8 cellular contexts compared by ENCODE assay signal in the genomic region with DNA sequence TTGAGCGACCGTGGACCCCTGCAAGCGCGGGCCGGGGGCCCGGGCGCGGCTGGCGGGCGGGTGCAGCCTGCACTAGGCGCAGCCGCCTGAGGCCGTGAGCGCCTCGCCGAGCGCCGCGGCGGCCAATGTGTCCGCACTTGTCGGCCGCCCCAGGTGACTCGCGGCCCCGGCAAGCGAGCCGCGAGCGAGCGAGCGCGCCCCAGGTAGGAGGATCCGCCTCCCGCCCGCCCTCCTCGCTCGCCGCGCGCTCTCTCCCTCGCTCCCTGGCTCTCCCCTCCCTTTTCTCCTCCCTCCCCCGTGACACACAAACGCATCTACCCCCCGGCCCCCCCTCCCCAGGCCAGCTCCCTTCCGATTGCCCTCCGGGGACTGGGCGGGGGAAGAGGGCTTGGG. TPM values are rescaled to one million over a fixed set of nuclear protein-coding genes. Genes with fewer than 3 reads are reported as not detected.
DNase-seq lines count a peak whose midpoint lies in the region; ATAC-seq, FAIRE-seq and TF ChIP-seq lines count a peak whose summit lies in the region.
"Had no signal": no experiment of that assay in that cellular context is flagged by ENCODE, and none has a peak within 500 bp of the region (broad histone marks: within the 10 kb centered on the region; RNA-seq: fewer than 3 reads in every experiment).

A gene (minus strand): TSS at position 160 of the 393 bp plus-strand sequence. CDS start 408 bp downstream, outside the sequence.

- H3K4me3 ChIP-seq in H1 (ENCODE audit: extremely low read depth in 1 of 4, insufficient read depth in 2 of 4, low read depth in 3 of 4, low read length in 4 of 4) (peak within 1 kb of the TSS; percentile 14 to 63 (median 44)), prostate gland (peak within 1 kb of the TSS; percentile 33 to 39), aorta (ENCODE audit: low read length in 2 of 2) (peak within 1 kb of the TSS in 1 of 2 donors; percentile 17)

- H3K36me3 ChIP-seq in H1 (ENCODE audit: control insufficient read depth in 2 of 4, insufficient read depth in 4 of 4, low read length in 3 of 4) (peaks cover 0 to 17% (median 0%) of the 10 kb centered on the region in 4 experiments; a peak in 4 of 8 replicates), prostate gland (no peaks in the 10 kb centered on the region), aorta (ENCODE audit: control insufficient read depth in 1 of 2, insufficient read depth in 2 of 2, low read length in 1 of 2) (no peaks in the 10 kb centered on the region)

- no peak within 1 kb of the TSS for H4K91ac ChIP-seq in H1 (replicated peaks; ENCODE audit: insufficient read length, low read length)

- CTCF ChIA-PET in H1 (lab: Charles Lee; ENCODE audit: partially characterized antibody), result interaction anchor here (1.2 kb wide), 1 partner anchor 94 kb away, joined by 3 read pairs; no protein-coding TSS in a partner anchor

- H2BK15ac ChIP-seq in H1 (ENCODE audit: low read length), result peak within 1 kb of the TSS; percentile 61; the same call in 1 of the 2 replicates

- peak within 1 kb of the TSS; percentile 52; the same call in 1 of the 2 replicates for H2BK5ac ChIP-seq in H1 (ENCODE audit: low read depth, low read length)

- peaks cover 64 to 79% (median 76%) of the 10 kb centered on the region in 4 experiments for H3K27me3 ChIP-seq in H1 (replicated peaks in 1 of 4; ENCODE audit: control insufficient read depth in 3 of 4, extremely low read depth in 1 of 4, insufficient read depth in 3 of 4, low read length in 3 of 4)
- H3K27me3 ChIP-seq in prostate gland (replicated peaks; ENCODE audit: insufficient read depth), result no peaks in the 10 kb centered on the region
- H3K27me3 ChIP-seq in aorta (ENCODE audit: control insufficient read depth in 1 of 2, insufficient read depth in 2 of 2, low read length in 1 of 2), result no peaks in the 10 kb centered on the region

- H2AFZ ChIP-seq in H1 (ENCODE audit: low read length), result no peak within 1 kb of the TSS

- H3K14ac ChIP-seq in H1 (ENCODE audit: insufficient read length), result no peak within 1 kb of the TSS

- H3K79me1 ChIP-seq in H1 (ENCODE audit: low read depth, low read length), result no peaks in the 10 kb centered on the region

- 2% methylated on average over 11 of the region's 48 CpGs; no CpG with 5 or more reads in 1 of the 2 experiments for whole genome bisulfite sequencing in H1 (ENCODE audit: extremely low coverage in 1 of 2, insufficient coverage in 1 of 2, insufficient read length in 1 of 2, insufficient replicate concordance in 2 of 2, low coverage in 1 of 2, low lambda C conversion rate in 2 of 2, missing lambda C conversion rate in 1 of 2), 2 experiments
- WGBS in prostate gland, result 2% methylated on average over 27 of the region's 48 CpGs
- 0 to 1% methylated on average over 3 to 48 of the region's 48 CpGs for WGBS in aorta, 2 donors

- intact Hi-C loops in prostate gland (cut with DNase I), result no loop called here
- intact Hi-C loops in aorta (cut with DNase I), result no loop called here

- H3K4ac ChIP-seq in H1 (replicated peaks; ENCODE audit: insufficient read length, low read depth, low read length), result peak within 1 kb of the TSS; percentile 85

- peak within 1 kb of the TSS; percentile 71 for H3K18ac ChIP-seq in H1 (ENCODE audit: extremely low read depth, low read length)

- H3K79me2 ChIP-seq in H1 (ENCODE audit: control insufficient read depth in 1 of 2, insufficient read depth in 2 of 2, low read length in 2 of 2), result peaks cover 0 to 6% of the 10 kb centered on the region in 2 experiments; a peak in 1 of 4 replicates

- no peak for ATAC-seq in aorta (ENCODE audit: low FRiP score)
- no peak for ATAC-seq in left lobe of liver
- no peak for ATAC-seq in HG03469 (IDR thresholded peaks at IDR 0.05; ENCODE audit: unreplicated experiment)

- peaks cover 24% of the 10 kb centered on the region for H3K23me2 ChIP-seq in H1 (ENCODE audit: low read depth, low read length)

- H2AK5ac ChIP-seq in H1 (ENCODE audit: low read depth, low read length), result no peak within 1 kb of the TSS

- no peak for FAIRE-seq in H1 (lab: Jason Lieb, UNC)

- H3K23ac ChIP-seq in H1 (ENCODE audit: insufficient read length), result no peak within 1 kb of the TSS

- H2BK20ac ChIP-seq in H1 (ENCODE audit: low read length), result no peak within 1 kb of the TSS

- H4K20me1 ChIP-seq in H1 (replicated peaks in 1 of 2; ENCODE audit: control insufficient read depth in 1 of 2, insufficient read depth in 2 of 2, low read length in 2 of 2), result peaks cover 2 to 38% of the 10 kb centered on the region in 2 experiments

- peak; percentile 51 for DNase-seq in GM10266 (ENCODE audit: extremely low spot score)
- DNase-seq in NCI-H2196 treated with DMSO at 0.1 percent for 48 hours (lab: John Stamatoyannopoulos, UW; ENCODE audit: unreplicated experiment), result peak; percentile 82
- DNase-seq in H1 (ENCODE audit: low read depth in 1 of 2, low spot score in 2 of 2), result no peak
- DNase-seq in prostate gland (ENCODE audit: low spot score), result peak; percentile 58
- no peak for DNase-seq in aorta
- DNase-seq in left lobe of liver (ENCODE audit: low spot score), result no peak

- no peak within 1 kb of the TSS for H3K56ac ChIP-seq in H1 (replicated peaks; ENCODE audit: insufficient read length, low read depth, low read length)

- no peak within 1 kb of the TSS for H3K9ac ChIP-seq in H1 (replicated peaks in 1 of 4; ENCODE audit: extremely low read depth in 1 of 4, low read depth in 3 of 4, low read length in 3 of 4)

- H4K8ac ChIP-seq in H1 (ENCODE audit: extremely low read depth, insufficient read depth, low read length), result peak within 1 kb of the TSS; percentile 45; the same call in 1 of the 2 replicates

- no peak within 1 kb of the TSS for H3K27ac ChIP-seq in H1 (ENCODE audit: low read depth, low read length)
- peak within 1 kb of the TSS; percentile 33 to 53 for H3K27ac ChIP-seq in prostate gland
- H3K27ac ChIP-seq in aorta (ENCODE audit: low read depth in 1 of 2, low read length in 2 of 2), result no peak within 1 kb of the TSS

- peaks cover 3 to 26% (median 18%) of the 10 kb centered on the region in 4 experiments for H3K4me1 ChIP-seq in H1 (replicated peaks in 1 of 4; ENCODE audit: control insufficient read depth in 3 of 4, insufficient read depth in 4 of 4, low read length in 3 of 4)
- H3K4me1 ChIP-seq in prostate gland (replicated peaks), result peaks cover 10% of the 10 kb centered on the region
- no peaks in the 10 kb centered on the region for H3K4me1 ChIP-seq in aorta (ENCODE audit: control insufficient read depth in 1 of 2, insufficient read depth in 2 of 2, low read length in 2 of 2)

- no peak for TF ChIP-seq RAD21 in H1 (IDR thresholded peaks at IDR 0.05 in 1 of 2, conservative IDR thresholded peaks at IDR 0.05 in 1 of 2; ENCODE audit: low read depth in 2 of 2, low read length in 2 of 2)

- peak within 1 kb of the TSS; percentile 64 for H2BK120ac ChIP-seq in H1 (replicated peaks; ENCODE audit: low read depth, low read length)

- TF ChIP-seq POLR2A in H1 (IDR thresholded peaks at IDR 0.05; ENCODE audit: control extremely low read depth in 1 of 2, low read depth in 2 of 2, low read length in 2 of 2) (no peak), prostate gland (IDR thresholded peaks at IDR 0.05) (peak; percentile 86)

- H3K9me3 ChIP-seq in H1 (ENCODE audit: insufficient read depth in 2 of 2, low read depth in 1 of 2, low read length in 1 of 2) (peaks cover 5 to 14% of the 10 kb centered on the region in 2 experiments; a peak in 3 of 4 replicates), prostate gland (no peaks in the 10 kb centered on the region), aorta (ENCODE audit: control insufficient read depth, low read length) (no peaks in the 10 kb centered on the region)

- H4K5ac ChIP-seq in H1 (ENCODE audit: insufficient read length, low read depth, low read length), result no peak within 1 kb of the TSS

- peak within 1 kb of the TSS; percentile 75; the same call in 1 of the 2 replicates for H2BK12ac ChIP-seq in H1 (ENCODE audit: low read depth, low read length)

- TF ChIP-seq EP300 in H1 (IDR thresholded peaks at IDR 0.05; ENCODE audit: borderline replicate concordance in 1 of 2, low read depth in 2 of 2, low read length in 2 of 2), result no peak

- H3K4me2 ChIP-seq in H1 (ENCODE audit: insufficient read depth in 1 of 2, low read depth in 2 of 2, low read length in 2 of 2), result peak within 1 kb of the TSS; percentile 53 to 70

- POLR2A ChIA-PET in H1 (lab: Charles Lee; ENCODE audit: partially characterized antibody), result no interaction called here

- TF ChIP-seq CTCF in GM10266 (IDR thresholded peaks at IDR 0.05; ENCODE audit: control insufficient read depth, insufficient read depth, low read depth, missing control alignments) (no peak), H1 (IDR thresholded peaks at IDR 0.05; ENCODE audit: control extremely low read depth in 1 of 3, insufficient read depth in 1 of 3, low read depth in 1 of 3, low read length in 3 of 3) (no peak), prostate gland (IDR thresholded peaks at IDR 0.05) (no peak)

TF ChIP-seq in H1, 55 proteins besides CTCF, POLR2A, EP300 and RAD21 (continues in another document):
- peak; percentile 4 for TF ChIP-seq KDM4A (IDR thresholded peaks at IDR 0.05; ENCODE audit: low read depth, low read length, severe bottlenecking)
- no peak for TF ChIP-seq FOSL1 (IDR thresholded peaks at IDR 0.05; ENCODE audit: insufficient read depth, low read depth, low read length)
- peak; percentile 57; the same call in 1 of the 2 replicates for TF ChIP-seq SUZ12 (IDR thresholded peaks at IDR 0.05; ENCODE audit: low read length)
- TF ChIP-seq TBP (IDR thresholded peaks at IDR 0.05; ENCODE audit: low read depth, low read length), result no peak
- no peak for TF ChIP-seq CBX8 (IDR thresholded peaks at IDR 0.05; ENCODE audit: borderline replicate concordance, low read depth, low read length)
- peak; percentile 44 for TF ChIP-seq EZH2 (IDR thresholded peaks at IDR 0.05; ENCODE audit: low read depth, low read length, severe bottlenecking)
- TF ChIP-seq RBBP5 (IDR thresholded peaks at IDR 0.05; ENCODE audit: borderline replicate concordance, low read depth, low read length), result peak; percentile 68; the same call in 1 of the 2 replicates
- no peak for TF ChIP-seq NANOG (IDR thresholded peaks at IDR 0.05; ENCODE audit: insufficient read depth, low read depth, low read length, poor library complexity, severe bottlenecking)
- no peak for TF ChIP-seq ASH2L (IDR thresholded peaks at IDR 0.05; ENCODE audit: low read length)

RNA-seq across cellular contexts. Expression of the gene that starts here (rescaled TPM):
- 0.13 and 0.24 TPM in 2 replicates for total RNA-seq in H1 (2021; fragmentation: NEBNext Ultra II Directional; extraction: Animal tissue kit (Norgen Biotek cat#: 25700))
- polyA plus RNA-seq in H1 (2011; rRNA removed) (0.14 and 0.24 TPM in 2 replicates), aorta (not detected)
- polyA plus RNA-seq in H1 (2011; cell fraction: cytosol; rRNA removed), result 0.12 TPM
- 0.27 TPM for polyA plus RNA-seq in H1 (2011; cell fraction: nucleus; rRNA removed)
- polyA plus RNA-seq in H1 (2012, experiment 1 of 2), result 0.14 to 0.46 TPM (median 0.23 TPM) in 4 replicates
- polyA plus RNA-seq in H1 (2012, experiment 2 of 2), result 0.29 TPM
- polyA plus RNA-seq in H1 (2013, experiment 1 of 2), result 0.08 TPM
- 0.13 TPM for polyA plus RNA-seq in H1 (2013, experiment 2 of 2)
- polyA minus RNA-seq in H1 (2011; rRNA and poly(A)+ RNA removed), result 0.16 and 0.17 TPM in 2 replicates
- not detected for polyA minus RNA-seq in H1 (2011; cell fraction: cytosol; rRNA and poly(A)+ RNA removed)
- polyA minus RNA-seq in H1 (2011; cell fraction: nucleus; rRNA and poly(A)+ RNA removed), result 0.30 TPM
- total RNA-seq in prostate gland (1 to 10 TPM; 7.5 to 7.7 TPM), aorta (not detected), left lobe of liver (0.08 TPM)
- total RNA-seq: NCI-H460 had no signal

Comparison
In these comparisons a context has a peak if more than half of its experiments do, and no peak if none do; other contexts are left out.
1. DNase-seq: peak in GM10266 (single experiment), NCI-H2196 treated with DMSO at 0.1 percent for 48 hours (single experiment) and prostate gland (single experiment); none in H1 (0 of 2), aorta (0 of 2) and left lobe of liver (single experiment).
2. H3K27ac ChIP-seq: peak in prostate gland (2 of 2); none in H1 (single experiment) and aorta (0 of 2).